In genomic region chr18:9455718-9456511, GRCh38 we compare ENCODE assay signal across 29 cellular contexts. TPM values are rescaled to one million over a fixed set of nuclear protein-coding genes. Genes with fewer than 3 reads are reported as not detected.
DNase-seq lines count a peak whose midpoint lies in the region; ATAC-seq, FAIRE-seq and TF ChIP-seq lines count a peak whose summit lies in the region.
"Had no signal": no experiment of that assay in that cellular context is flagged by ENCODE, and none has a peak within 500 bp of the region (broad histone marks: within the 10 kb centered on the region; RNA-seq: fewer than 3 reads in every experiment).

No MANE protein-coding gene starts in this region.

- H3K9me3 Mint-ChIP-seq in activated naive CD8-positive, alpha-beta T cell treated with anti-CD3 and anti-CD28 coated beads for 36 hours = peaks cover 17% of the 10 kb centered on the region

- WGBS in K562 (ENCODE audit: insufficient coverage, low coverage, missing lambda C conversion rate) = 30% methylated on average over 3 of the region's 3 CpGs
- WGBS in testis, 2 donors = 87 to 89% methylated on average over 3 of the region's 3 CpGs

- no peak overlapping the region for H3K9ac ChIP-seq in K562 (ENCODE audit: insufficient read depth in 1 of 2, low read depth in 2 of 2, low read length in 2 of 2)
- H3K9ac ChIP-seq: BLaER1 had no signal

- H3K36me3 Mint-ChIP-seq in activated naive CD8-positive, alpha-beta T cell treated with anti-CD3 and anti-CD28 coated beads for 36 hours = peaks cover 3% of the 10 kb centered on the region
- H3K36me3 Mint-ChIP-seq: CD4-positive, alpha-beta memory T cell; CD4-positive, CD25-positive, alpha-beta regulatory T cell had no signal

- CTCF ChIA-PET in K562 (lab: Yijun Ruan, JAX; ENCODE audit: low intra/inter-chr PET ratio) = no interaction called here
- CTCF ChIA-PET in HEK293T (lab: Yijun Ruan, JAX) = no interaction called here

- no peak overlapping the region for H2AFZ ChIP-seq in K562 (ENCODE audit: low read depth, low read length)

- H3K27ac Mint-ChIP-seq in activated naive CD8-positive, alpha-beta T cell treated with anti-CD3 and anti-CD28 coated beads for 36 hours = no peak overlapping the region
- H3K27ac Mint-ChIP-seq: CD4-positive, alpha-beta memory T cell; CD4-positive, CD25-positive, alpha-beta regulatory T cell; CD8-positive, alpha-beta memory T cell had no signal

- TF ChIP-seq CTCF in K562 (IDR thresholded peaks at IDR 0.05 in 2 of 3, conservative IDR thresholded peaks at IDR 0.05 in 1 of 3; ENCODE audit: insufficient read depth in 2 of 3, low read depth in 1 of 3, low read length in 3 of 3) = no peak
- no peak for TF ChIP-seq CTCF in epithelial cell of esophagus (IDR thresholded peaks at IDR 0.05; ENCODE audit: insufficient read depth, low read depth, low read length, missing control alignments)
- no peak for TF ChIP-seq CTCF in tibial artery (IDR thresholded peaks at IDR 0.05)
- TF ChIP-seq CTCF in testis (IDR thresholded peaks at IDR 0.05) = no peak

- no peak overlapping the region for H3K4me2 ChIP-seq in K562 (ENCODE audit: insufficient read depth, low read length)
- H3K4me2 ChIP-seq: BLaER1 had no signal

- no peak for ATAC-seq in K562
- ATAC-seq: GM12878 had no signal

- no peaks in the 10 kb centered on the region for H3K4me1 Mint-ChIP-seq in activated naive CD8-positive, alpha-beta T cell treated with anti-CD3 and anti-CD28 coated beads for 36 hours
- H3K4me1 Mint-ChIP-seq: CD14-positive monocyte; CD8-positive, alpha-beta memory T cell had no signal

- TF ChIP-seq POLR2A in K562 (conservative IDR thresholded peaks at IDR 0.05) (no peak), testis (IDR thresholded peaks at IDR 0.05) (no peak)

- no peak for TF ChIP-seq RAD21 in K562 (CRISPR knock-in tag; conservative IDR thresholded peaks at IDR 0.05 in 1 of 2, IDR thresholded peaks at IDR 0.05 in 1 of 2)

- no peak for FAIRE-seq in K562 (lab: Jason Lieb, UNC)
- FAIRE-seq in urothelium cell line (lab: Jason Lieb, UNC) = peak; percentile 42
- FAIRE-seq: A204.1, GM12878, GM12892, GM18507 had no signal

- H3K4me1 ChIP-seq in K562 (replicated peaks in 1 of 2; ENCODE audit: control insufficient read depth in 2 of 2, insufficient read depth in 2 of 2, low read length in 2 of 2) (0 out of 5 replicates have a peak, but pooled peaks cover 0 to 2% of the 10 kb centered on the region in 2 experiments), tibial artery (no peaks in the 10 kb centered on the region), testis (no peaks in the 10 kb centered on the region)
- H3K4me1 ChIP-seq: BE2C, BLaER1 had no signal

- H3K36me3 ChIP-seq in K562 (ENCODE audit: control insufficient read depth, insufficient read depth, low read length) (no peaks in the 10 kb centered on the region), tibial artery (no peaks in the 10 kb centered on the region), testis (ENCODE audit: low read depth, missing control alignments) (no peaks in the 10 kb centered on the region)
- H3K36me3 ChIP-seq: BE2C, BLaER1 had no signal

- H3K4me3 Mint-ChIP-seq in activated naive CD8-positive, alpha-beta T cell treated with anti-CD3 and anti-CD28 coated beads for 36 hours = no peak overlapping the region
- H3K4me3 Mint-ChIP-seq: CD14-positive monocyte; CD4-positive, alpha-beta memory T cell; CD8-positive, alpha-beta memory T cell had no signal

- BruUV-seq in K562 (replicated peaks; lab: Mats Ljungman, UMichigan) = no TSS peak

- intact Hi-C loops in K562 (cut with micrococcal nuclease) (no loop called here), tibial artery (cut with DNase I; ENCODE audit: low total_unique reads) (no loop called here), testis (cut with DNase I; ENCODE audit: low total_unique reads) (no loop called here)

- POLR2A ChIA-PET in K562 (lab: Yijun Ruan, JAX) = interaction anchor here (0.9 kb wide), 1 partner anchor 9 kb away, joined by 3 read pairs; no protein-coding TSS in a partner anchor
- POLR2A ChIA-PET in HEK293T (lab: Yijun Ruan, JAX) = no interaction called here

- no peak overlapping the region for H3K4me3 ChIP-seq in K562
- H3K4me3 ChIP-seq in epithelial cell of esophagus (ENCODE audit: low read length) = no peak overlapping the region
- H3K4me3 ChIP-seq in tibial artery = no peak overlapping the region
- no peak overlapping the region for H3K4me3 ChIP-seq in testis
- H3K4me3 ChIP-seq: BLaER1, GM12878 had no signal

- H3K79me2 ChIP-seq in K562 (ENCODE audit: control insufficient read depth, insufficient read depth, low read length) = no peaks in the 10 kb centered on the region

- H3K27ac ChIP-seq in K562 (ENCODE audit: extremely low read depth, low read depth, low read length) (no peak overlapping the region), tibial artery (no peak overlapping the region), testis (no peak overlapping the region)
- H3K27ac ChIP-seq: BLaER1 had no signal

- no peak for TF ChIP-seq EP300 in K562 (IDR thresholded peaks at IDR 0.05; ENCODE audit: low read length)

- H3K27me3 ChIP-seq in K562 (ENCODE audit: control insufficient read depth in 2 of 2, insufficient read depth in 2 of 2, low read length in 2 of 2) = no peaks in the 10 kb centered on the region
- H3K27me3 ChIP-seq in tibial artery = no peaks in the 10 kb centered on the region
- no peaks in the 10 kb centered on the region for H3K27me3 ChIP-seq in testis
- H3K27me3 ChIP-seq: BE2C, BLaER1 had no signal

- H4K20me1 ChIP-seq in K562 (replicated peaks; ENCODE audit: control insufficient read depth, insufficient read depth, low read length) = no peaks in the 10 kb centered on the region
- H4K20me1 ChIP-seq: BLaER1 had no signal

- in situ Hi-C loops in K562 (cut with MboI) = no loop called here

- H3K9me1 ChIP-seq in K562 (ENCODE audit: control insufficient read depth, insufficient read depth, low read length) = no peaks in the 10 kb centered on the region

- DNase-seq in MV-4-11 (lab: John Stamatoyannopoulos, UW) = peak; percentile 21
- no peak for DNase-seq in K562 (ENCODE audit: extremely low read depth in 1 of 4, low spot score in 3 of 4)
- peak; percentile 37 for DNase-seq in epithelial cell of esophagus (ENCODE audit: low read depth)
- no peak for DNase-seq in urothelium cell line (ENCODE audit: low spot score)
- DNase-seq in tibial artery = no peak
- DNase-seq in HEK293T (ENCODE audit: extremely low spot score) = no peak
- DNase-seq in testis = no peak
- DNase-seq in activated naive CD8-positive, alpha-beta T cell treated with anti-CD3 and anti-CD28 coated beads for 36 hours = no peak
- DNase-seq: 8988T; ACHN; BE2C; C1 segment of cervical spinal cord; CD4-positive, alpha-beta memory T cell; CD4-positive, CD25-positive, alpha-beta regulatory T cell; CD8-positive, alpha-beta memory T cell; COR-L47; DMS 273 treated with DMSO at 0.1 percent for 48 hours; DMS153; DMS53; DMS79; DND-41; EL; GDM1 had no signal

- H3K9me3 ChIP-seq in K562 (replicated peaks; ENCODE audit: control insufficient read depth, insufficient read depth, low read depth, low read length) = peaks cover 7% of the 10 kb centered on the region; the same call in 1 of the 2 replicates
- H3K9me3 ChIP-seq in tibial artery = peaks cover 0 to 14% (median 0%) of the 10 kb centered on the region in 3 donors
- H3K9me3 ChIP-seq in testis = no peaks in the 10 kb centered on the region
- H3K9me3 ChIP-seq: BE2C had no signal

- no peaks in the 10 kb centered on the region for H3K27me3 Mint-ChIP-seq in activated naive CD8-positive, alpha-beta T cell treated with anti-CD3 and anti-CD28 coated beads for 36 hours

TF ChIP-seq in K562, 482 proteins besides CTCF, POLR2A, EP300 and RAD21 (continues in another document):
- peak; percentile 83 for TF ChIP-seq ZNF766 (CRISPR knock-in tag; conservative IDR thresholded peaks at IDR 0.05)
- TF ChIP-seq ZFP36 (IDR thresholded peaks at IDR 0.05; ENCODE audit: low read depth, low read length, partially characterized antibody) = no peak
- TF ChIP-seq SPI1 (IDR thresholded peaks at IDR 0.05; ENCODE audit: borderline replicate concordance, low read depth, low read length) = peak; percentile 59
- TF ChIP-seq TRIM24 (IDR thresholded peaks at IDR 0.05) = peak; percentile 3 to 46; a peak in 1 of 4 replicates
- 0 out of 3 replicates have a peak, but pooled peaks of 1 of the 2 experiments have one; percentile 9 for TF ChIP-seq CBX3 (IDR thresholded peaks at IDR 0.05; ENCODE audit: borderline replicate concordance in 1 of 2, low read length in 2 of 2)
- TF ChIP-seq TRIM28 (IDR thresholded peaks at IDR 0.05) = 0 out of 2 replicates have a peak, but pooled peaks have one; percentile 17

TF ChIP-seq in HEK293T, 16 proteins besides CTCF, POLR2A, EP300 and RAD21 (continues in another document):
- TF ChIP-seq FOXA1 (IDR thresholded peaks at IDR 0.05) = no peak
- no peak for TF ChIP-seq CTBP1 (IDR thresholded peaks at IDR 0.05; ENCODE audit: borderline replicate concordance)
- no peak for TF ChIP-seq SUZ12 (IDR thresholded peaks at IDR 0.05)
- no peak for TF ChIP-seq L3MBTL2 (conservative IDR thresholded peaks at IDR 0.05)
- TF ChIP-seq BHLHE40 (IDR thresholded peaks at IDR 0.05; ENCODE audit: borderline replicate concordance) = no peak
- TF ChIP-seq ZNF384 (IDR thresholded peaks at IDR 0.05) = no peak
- no peak for TF ChIP-seq ELF4 (IDR thresholded peaks at IDR 0.05)
- TF ChIP-seq LEF1 (IDR thresholded peaks at IDR 0.05; ENCODE audit: borderline replicate concordance) = no peak
- no peak for TF ChIP-seq FOXM1 (IDR thresholded peaks at IDR 0.05; ENCODE audit: borderline replicate concordance)
- no peak for TF ChIP-seq NFRKB (IDR thresholded peaks at IDR 0.05)

RNA-seq across cellular contexts. Expression of gene RALBP1, which starts 19.4 kb away (rescaled TPM):
- 20.8 and 41.1 TPM in 2 replicates for total RNA-seq in K562 (2011; cell fraction: chromatin; rRNA removed; ENCODE audit: low replicate concordance)
- total RNA-seq in K562 (2011; cell fraction: nucleolus; rRNA removed) = 20.5 and 24.7 TPM in 2 replicates
- total RNA-seq in K562 (2011; cell fraction: nucleoplasm; rRNA removed) = 29.5 and 36.5 TPM in 2 replicates
- total RNA-seq in K562 (2014; rRNA removed) (64.5 and 68.0 TPM in 2 replicates), K562 (2014; rRNA removed; fragmentation: Illumina TruSeq; extraction: Trizol) (60.2 and 67.7 TPM in 2 replicates), K562 (2015; rRNA removed; fragmentation: Illumina TruSeq; extraction: Trizol) (62.5 and 65.9 TPM in 2 replicates), K562 (2021) (65.3 and 70.0 TPM in 2 replicates), testis (10 to 100 TPM; 46.3 to 59.8 TPM)
- polyA plus RNA-seq in K562 (2011; rRNA removed) (58.3 and 58.4 TPM in 2 replicates), K562 (2014; fragmentation: Illumina TruSeq; extraction: Trizol) (56.1 and 61.3 TPM in 2 replicates), K562 (2014; fragmentation: Nextera tagmentation; extraction: Ambion mirVana) (10 to 100 TPM; 10.9 to 13.1 TPM), K562 (2014; rRNA removed) (60.4 and 69.6 TPM in 2 replicates), testis (ENCODE audit: insufficient read depth, low read depth, low replicate concordance) (23.6 TPM)
- 62.4 and 72.6 TPM in 2 replicates for polyA plus RNA-seq in K562 (2011; cell fraction: cytosol; rRNA removed)
- polyA plus RNA-seq in K562 (2011; cell fraction: nucleus; rRNA removed) = 30.6 and 32.7 TPM in 2 replicates
- polyA plus RNA-seq in K562 (2012) = 46.1 and 50.9 TPM in 2 replicates
- 74.0 and 77.6 TPM in 2 replicates for polyA minus RNA-seq in K562 (2011; rRNA and poly(A)+ RNA removed)
- 44.2 and 45.3 TPM in 2 replicates for polyA minus RNA-seq in K562 (2011; cell fraction: cytosol; rRNA and poly(A)+ RNA removed)
- polyA minus RNA-seq in K562 (2011; cell fraction: nucleus; rRNA and poly(A)+ RNA removed) = 20.2 and 27.3 TPM in 2 replicates
- total RNA-seq in activated naive CD8-positive, alpha-beta T cell treated with anti-CD3 and anti-CD28 coated beads for 36 hours = 10 to 100 TPM; 46.9 to 47.1 TPM

Comparison
In these comparisons a context has a peak if more than half of its experiments do, and no peak if none do; other contexts are left out.
1. DNase-seq: peak in MV-4-11 (single experiment) and epithelial cell of esophagus (single experiment); none in K562 (0 of 4), urothelium cell line (single experiment), tibial artery (0 of 2), HEK293T (single experiment), testis (single experiment) and activated naive CD8-positive, alpha-beta T cell treated with anti-CD3 and anti-CD28 coated beads for 36 hours (single experiment).